In the genomic region with DNA sequence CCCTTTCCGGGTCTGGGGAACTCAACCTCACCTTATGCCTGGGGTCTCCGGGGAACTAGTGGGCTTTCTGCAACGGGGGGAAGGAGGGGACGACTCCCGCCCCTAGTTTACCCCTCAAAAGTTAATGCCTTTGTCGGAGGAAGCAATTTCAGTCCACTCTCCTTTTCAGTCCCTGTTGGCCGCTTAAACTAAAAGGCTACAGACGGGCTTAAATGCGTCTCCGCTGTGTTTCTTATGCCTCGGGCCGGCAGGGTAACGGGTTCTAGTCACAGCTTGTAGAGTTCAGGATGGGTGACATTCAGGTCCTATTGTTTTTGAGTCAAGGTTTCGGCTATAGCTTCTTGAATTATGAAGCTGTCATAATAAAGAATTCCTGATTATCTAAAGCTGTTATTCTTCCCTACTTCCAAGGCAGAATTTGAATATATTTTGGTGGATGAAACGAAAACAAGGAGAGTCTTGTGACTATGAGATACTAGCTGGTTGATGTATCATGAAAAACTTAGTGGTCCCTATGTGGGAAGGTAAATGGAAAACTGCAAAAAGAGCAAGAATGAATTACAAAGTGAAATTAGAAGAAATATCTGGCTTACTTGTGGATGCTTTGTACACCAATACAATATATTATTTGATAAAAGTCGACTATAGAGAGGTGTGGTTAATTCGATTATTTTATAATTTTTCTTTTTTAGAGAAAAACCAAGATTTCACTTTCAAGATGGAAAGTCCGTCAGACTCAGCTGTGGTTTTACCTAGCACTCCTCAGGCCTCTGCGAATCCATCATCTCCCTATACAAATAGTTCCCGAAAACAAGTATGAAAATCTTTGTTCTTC, we compare ENCODE assay signal across 8 cellular contexts. TPM values are rescaled to one million over a fixed set of nuclear protein-coding genes. Genes with fewer than 3 reads are reported as not detected.
DNase-seq lines count a peak whose midpoint lies in the region; ATAC-seq, FAIRE-seq and TF ChIP-seq lines count a peak whose summit lies in the region.

No MANE protein-coding gene starts in this region.

- H3K4me1 ChIP-seq in Karpas-422 (ENCODE audit: low read length) (peaks cover 23% of the 10 kb centered on the region), astrocyte (ENCODE audit: insufficient read depth, low read length) (peaks cover 26% of the 10 kb centered on the region), iPS-20b (ENCODE audit: insufficient read depth, low read length) (peaks cover 18% of the 10 kb centered on the region; the same call in 1 of the 2 replicates), stomach (peaks cover 7 to 23% (median 12%) of the 10 kb centered on the region in 4 donors)

- H3K4me3 Mint-ChIP-seq in astrocyte (ENCODE audit: unreplicated experiment), result peak overlapping the region; percentile 91

- peak; percentile 8 for DNase-seq in AG08396 (ENCODE audit: low spot score)
- DNase-seq in Karpas-422, result peak; percentile 65
- no peak for DNase-seq in astrocyte (ENCODE audit: low read depth)
- no peak for DNase-seq in stomach
- DNase-seq in iPS-NIHi7 (ENCODE audit: extremely low spot score), result no peak
- DNase-seq in GDM1 (lab: John Stamatoyannopoulos, UW), result no peak

- H3K9me2 ChIP-seq in Karpas-422 (replicated peaks; ENCODE audit: insufficient read depth, low read length), result no peaks in the 10 kb centered on the region

- H3K79me2 ChIP-seq in Karpas-422 (ENCODE audit: low read length), result no peaks in the 10 kb centered on the region; the same call in 1 of the 2 replicates
- no peaks in the 10 kb centered on the region for H3K79me2 ChIP-seq in astrocyte (ENCODE audit: insufficient read depth, low read length)

- TF ChIP-seq CTCF in astrocyte (IDR thresholded peaks at IDR 0.05; ENCODE audit: insufficient read depth, low read depth, low read length) (no peak), stomach (IDR thresholded peaks at IDR 0.05) (no peak)

- no peaks in the 10 kb centered on the region for H3K27me3 Mint-ChIP-seq in astrocyte (ENCODE audit: low read depth, unreplicated experiment)

- no peaks in the 10 kb centered on the region for H3K36me3 Mint-ChIP-seq in astrocyte (ENCODE audit: low read depth, unreplicated experiment)

- 18 to 21% (median 20%) methylated on average over 20 of the region's 20 CpGs for WGBS in stomach, 5 donors

- H3K27me3 ChIP-seq in Karpas-422 (ENCODE audit: low read length), result no peaks in the 10 kb centered on the region
- H3K27me3 ChIP-seq in astrocyte (ENCODE audit: insufficient read depth, low read length), result no peaks in the 10 kb centered on the region
- H3K27me3 ChIP-seq in iPS-20b (ENCODE audit: insufficient read depth, low read length), result no peaks in the 10 kb centered on the region
- no peaks in the 10 kb centered on the region for H3K27me3 ChIP-seq in stomach

- H3K4me2 ChIP-seq in Karpas-422 (ENCODE audit: low read depth, low read length, poor library complexity, severe bottlenecking), result peak overlapping the region; percentile 89
- H3K4me2 ChIP-seq in astrocyte (ENCODE audit: low read length), result peak overlapping the region; percentile 84

- H3K36me3 ChIP-seq in Karpas-422 (ENCODE audit: insufficient read depth, low read length) (no peaks in the 10 kb centered on the region), astrocyte (ENCODE audit: insufficient read depth, low read length) (no peaks in the 10 kb centered on the region), iPS-20b (ENCODE audit: insufficient read depth, low read depth, low read length) (no peaks in the 10 kb centered on the region), stomach (peaks cover 6 to 10% (median 7%) of the 10 kb centered on the region in 4 donors)

- H3K4me3 ChIP-seq in Karpas-422 (ENCODE audit: low read length), result peak overlapping the region; percentile 73
- H3K4me3 ChIP-seq in astrocyte (ENCODE audit: insufficient read depth, low read depth, low read length), result peak overlapping the region; percentile 75
- H3K4me3 ChIP-seq in iPS-20b (ENCODE audit: low read length), result peak overlapping the region; percentile 85
- H3K4me3 ChIP-seq in stomach, result peak overlapping the region; percentile 67 to 80 (median 76)

- no peaks in the 10 kb centered on the region for H3K9me3 Mint-ChIP-seq in astrocyte (ENCODE audit: unreplicated experiment)

- H4K20me1 ChIP-seq in Karpas-422 (ENCODE audit: insufficient read depth, low read depth, low read length), result no peaks in the 10 kb centered on the region
- H4K20me1 ChIP-seq in astrocyte (ENCODE audit: insufficient read depth, low read length), result no peaks in the 10 kb centered on the region

- H3K9ac ChIP-seq in Karpas-422 (ENCODE audit: low read length) (peak overlapping the region; percentile 76), astrocyte (ENCODE audit: low read length) (peak overlapping the region; percentile 88), iPS-20b (ENCODE audit: low read depth, low read length) (peak overlapping the region; percentile 94)

- H3K9me3 ChIP-seq in Karpas-422 (ENCODE audit: low read length), result no peaks in the 10 kb centered on the region
- no peaks in the 10 kb centered on the region for H3K9me3 ChIP-seq in astrocyte (ENCODE audit: insufficient read depth, low read depth, low read length)
- H3K9me3 ChIP-seq in iPS-20b (ENCODE audit: insufficient read depth, low read depth, low read length), result no peaks in the 10 kb centered on the region
- H3K9me3 ChIP-seq in stomach, result no peaks in the 10 kb centered on the region

- peaks cover 19% of the 10 kb centered on the region for H3K4me1 Mint-ChIP-seq in astrocyte (ENCODE audit: low read depth, unreplicated experiment)

- peak in 1 of 4 donors; percentile 40 for TF ChIP-seq POLR2A in stomach (IDR thresholded peaks at IDR 0.05)

- intact Hi-C loops in stomach (cut with DNase I; ENCODE audit: low total_unique reads), result no loop called here

- FAIRE-seq in astrocyte (lab: Jason Lieb, UNC), result no peak

- no peak for TF ChIP-seq EP300 in stomach (IDR thresholded peaks at IDR 0.05)

- peak overlapping the region; percentile 3 for H3K27ac Mint-ChIP-seq in astrocyte (ENCODE audit: unreplicated experiment)

- peak overlapping the region; percentile 34; the same call in 1 of the 2 replicates for H2AFZ ChIP-seq in Karpas-422 (ENCODE audit: low read length)
- peak overlapping the region; percentile 65 for H2AFZ ChIP-seq in astrocyte (ENCODE audit: low read depth, low read length)

- H3K27ac ChIP-seq in Karpas-422 (ENCODE audit: low read length) (peak overlapping the region; percentile 27; the same call in 1 of the 2 replicates), astrocyte (ENCODE audit: low read depth, low read length) (peak overlapping the region; percentile 82), iPS-20b (ENCODE audit: low read length) (peak overlapping the region; percentile 97), stomach (peak overlapping the region; percentile 86 to 100 (median 98))

- ATAC-seq in GM19023 (IDR thresholded peaks at IDR 0.05; ENCODE audit: unreplicated experiment), result peak; percentile 0

RNA-seq across cellular contexts. Expression of a gene that starts 0.5 kb away (rescaled TPM):
- 2.0 and 4.3 TPM in 2 replicates for total RNA-seq in Karpas-422 (2014; rRNA removed; shearing (Covaris generic); ENCODE audit: low replicate concordance)
- total RNA-seq in astrocyte (3.6 and 4.4 TPM in 2 replicates), stomach (1 to 10 TPM in 4 of 5 donors, under 1 TPM in 1; 0.58 to 8.8 (median 1.8) TPM)
- 10 to 100 TPM in 1 of 3 donors, 1 to 10 TPM in 2; 6.0 to 13.1 (median 7.5) TPM for polyA plus RNA-seq in stomach

RNA-seq across cellular contexts. Expression of a gene that starts 36.8 kb away (rescaled TPM):
- not detected in 2 replicates for total RNA-seq in Karpas-422 (2014; rRNA removed; shearing (Covaris generic); ENCODE audit: low replicate concordance)
- total RNA-seq in astrocyte (2.6 and 10.1 TPM in 2 replicates), stomach (10 to 100 TPM in 2 of 5 donors, 1 to 10 TPM in 2, under 1 TPM in 1; 0.45 to 53.3 (median 5.7) TPM)
- 10 to 100 TPM in 1 of 3 donors, 1 to 10 TPM in 2; 1.4 to 50.7 (median 3.4) TPM for polyA plus RNA-seq in stomach

Comparison
In these comparisons a context has a peak if more than half of its experiments do, and no peak if none do; other contexts are left out.
1. DNase-seq: peak in AG08396 (single experiment) and Karpas-422 (single experiment); none in astrocyte (single experiment), stomach (single experiment), iPS-NIHi7 (single experiment) and GDM1 (single experiment).
2. H3K27ac ChIP-seq: peak in every context shown above with its lines; median percentile 98 in stomach; 97 in iPS-20b; 82 in astrocyte; 27 in Karpas-422.
3. Peak in every context shown above with its lines, with median percentiles within 50 percentile points of each other: H3K4me3 ChIP-seq and H3K9ac ChIP-seq.